Comparison of ENCODE assay signal across 23 cellular contexts in the genomic region with DNA sequence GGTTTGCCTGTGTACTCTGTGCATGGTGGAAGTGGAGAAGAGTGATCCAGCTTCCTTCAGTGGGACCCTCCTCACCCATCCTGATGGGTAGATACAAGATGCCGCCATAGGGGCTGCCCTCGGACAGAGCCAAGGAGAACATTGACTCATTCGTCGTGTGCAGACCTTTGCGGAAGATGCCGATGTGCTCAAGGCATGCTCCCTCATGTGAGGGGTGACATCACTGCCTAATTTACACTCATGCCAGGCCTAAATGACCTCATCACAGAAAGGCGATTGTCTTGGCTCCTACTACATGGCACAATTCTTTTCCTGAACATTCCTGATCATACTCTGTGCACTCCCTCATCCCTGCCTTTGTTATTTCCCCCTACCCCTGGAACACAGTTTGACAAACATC.
A peak's percentile ranks its signal among the peaks of the same experiment; 100 is the strongest.
DNase-seq lines count a peak whose midpoint lies in the region; ATAC-seq, FAIRE-seq and TF ChIP-seq lines count a peak whose summit lies in the region.
"Had no signal": no experiment of that assay in that cellular context is flagged by ENCODE, and none has a peak within 500 bp of the region (broad histone marks: within the 10 kb centered on the region; RNA-seq: fewer than 3 reads in every experiment).

No MANE protein-coding gene starts in this region.

- H3K9me3 Mint-ChIP-seq in MCF 10A (ENCODE audit: unreplicated experiment) = peaks cover 8% of the 10 kb centered on the region

- dilution Hi-C loops in mammary epithelial cell (cut with HindIII; ENCODE audit: low sequenced_read_pairs) (no loop called here), endothelial cell of umbilical vein (cut with MboI; ENCODE audit: extremely low pct_ligation_motif_present, low sequenced_read_pairs) (no loop called here)

- ATAC-seq in lower lobe of right lung (peak; percentile 16 to 25), GM21576 (IDR thresholded peaks at IDR 0.05; ENCODE audit: unreplicated experiment) (no peak), HG03378 (IDR thresholded peaks at IDR 0.05; ENCODE audit: unreplicated experiment) (no peak)
- ATAC-seq: HCT116, K562 had no signal

- H3K9ac ChIP-seq in mammary epithelial cell (ENCODE audit: insufficient read depth, low read length) (no peak overlapping the region), endothelial cell of umbilical vein (replicated peaks; ENCODE audit: extremely low read depth, insufficient read depth, low read length) (no peak overlapping the region), subcutaneous abdominal adipose tissue (ENCODE audit: low read length in 5 of 5) (no peak overlapping the region)
- H3K9ac ChIP-seq: GM23248 had no signal

- no peak for FAIRE-seq in endothelial cell of umbilical vein (lab: Jason Lieb, UNC)
- FAIRE-seq: GM19239, K562 had no signal

- no TSS peak for BruUV-seq in MCF 10A (replicated peaks; lab: Mats Ljungman, UMichigan)
- no TSS peak for BruUV-seq in mammary epithelial cell (replicated peaks; lab: Mats Ljungman, UMichigan)
- BruUV-seq in endothelial cell of umbilical vein (replicated peaks; lab: Mats Ljungman, UMichigan) = no TSS peak

- H3K4me1 ChIP-seq in mammary epithelial cell (ENCODE audit: insufficient read depth, low read length) (no peaks in the 10 kb centered on the region), endothelial cell of umbilical vein (ENCODE audit: control insufficient read depth, extremely low read depth, insufficient read depth, low read length) (no peaks in the 10 kb centered on the region), lower lobe of right lung (peaks cover 9% of the 10 kb centered on the region), subcutaneous abdominal adipose tissue (ENCODE audit: control insufficient read depth in 5 of 5, insufficient read depth in 5 of 5, low read length in 5 of 5) (peaks cover 5 to 36% (median 18%) of the 10 kb centered on the region in 5 donors)

- H3K4me3 ChIP-seq in mammary epithelial cell (replicated peaks in 1 of 3; ENCODE audit: insufficient read depth in 1 of 3, low read depth in 2 of 3, low read length in 3 of 3) (no peak overlapping the region), endothelial cell of umbilical vein (replicated peaks in 1 of 3; ENCODE audit: insufficient read depth in 1 of 3, low read depth in 1 of 3, low read length in 3 of 3) (no peak overlapping the region), lower lobe of right lung (no peak overlapping the region), subcutaneous abdominal adipose tissue (ENCODE audit: low read depth in 1 of 5, low read length in 5 of 5) (no peak overlapping the region)
- H3K4me3 ChIP-seq: GM23248, K562, PC-9 had no signal

- H3K27ac Mint-ChIP-seq in MCF 10A (ENCODE audit: low read depth, unreplicated experiment) = no peak overlapping the region
- H3K27ac Mint-ChIP-seq: B cell; CD4-positive, CD25-positive, alpha-beta regulatory T cell had no signal

- H3K36me3 ChIP-seq in mammary epithelial cell (ENCODE audit: insufficient read depth, low read length) = no peaks in the 10 kb centered on the region
- H3K36me3 ChIP-seq in endothelial cell of umbilical vein (ENCODE audit: control insufficient read depth in 2 of 2, extremely low read depth in 1 of 2, insufficient read depth in 2 of 2, low read length in 2 of 2) = no peaks in the 10 kb centered on the region
- no peaks in the 10 kb centered on the region for H3K36me3 ChIP-seq in lower lobe of right lung
- peaks cover 0 to 3% (median 0%) of the 10 kb centered on the region in 5 donors for H3K36me3 ChIP-seq in subcutaneous abdominal adipose tissue (ENCODE audit: control insufficient read depth in 5 of 5, insufficient read depth in 5 of 5, low read length in 5 of 5)

- H3K27ac ChIP-seq in mammary epithelial cell (ENCODE audit: insufficient read depth, low read depth, low read length) = no peak overlapping the region
- H3K27ac ChIP-seq in endothelial cell of umbilical vein (ENCODE audit: insufficient read depth, low read depth, low read length) = no peak overlapping the region
- H3K27ac ChIP-seq in lower lobe of right lung = no peak overlapping the region
- peak overlapping the region; percentile 69 for H3K27ac ChIP-seq in subcutaneous abdominal adipose tissue (ENCODE audit: low read depth, low read length)
- H3K27ac ChIP-seq: 22Rv1, GM23248, PC-9 had no signal

- CTCF ChIA-PET in MCF 10A (lab: Yijun Ruan, JAX) (interaction anchor here (0.8 to 1.2 kb wide), 2 partner anchors 10 to 313 kb away, joined by 4 to 5 read pairs; no protein-coding TSS in a partner anchor), mammary epithelial cell (lab: Charles Lee; ENCODE audit: low non-redundant PET) (no interaction called here), endothelial cell of umbilical vein (lab: Charles Lee) (no interaction called here)

- H3K27me3 Mint-ChIP-seq in MCF 10A (ENCODE audit: insufficient read depth, unreplicated experiment) = no peaks in the 10 kb centered on the region
- H3K27me3 Mint-ChIP-seq: B cell; CD4-positive, CD25-positive, alpha-beta regulatory T cell had no signal

- no peaks in the 10 kb centered on the region for H3K36me3 Mint-ChIP-seq in MCF 10A (ENCODE audit: insufficient read depth, unreplicated experiment)
- H3K36me3 Mint-ChIP-seq: CD4-positive, CD25-positive, alpha-beta regulatory T cell had no signal

- H3K27me3 ChIP-seq in mammary epithelial cell (ENCODE audit: insufficient read depth, low read length) = no peaks in the 10 kb centered on the region
- H3K27me3 ChIP-seq in endothelial cell of umbilical vein (ENCODE audit: control insufficient read depth in 2 of 2, insufficient read depth in 2 of 2, low read length in 2 of 2) = no peaks in the 10 kb centered on the region
- no peaks in the 10 kb centered on the region for H3K27me3 ChIP-seq in lower lobe of right lung (ENCODE audit: low read depth)
- H3K27me3 ChIP-seq in subcutaneous abdominal adipose tissue (ENCODE audit: control insufficient read depth in 5 of 5, insufficient read depth in 4 of 5, low read length in 5 of 5) = no peaks in the 10 kb centered on the region

- H3K9me1 ChIP-seq in endothelial cell of umbilical vein (replicated peaks; ENCODE audit: control insufficient read depth, extremely low read depth, insufficient read depth, low read length) = no peaks in the 10 kb centered on the region

- no peak overlapping the region for H3K4me3 Mint-ChIP-seq in MCF 10A (ENCODE audit: unreplicated experiment)
- H3K4me3 Mint-ChIP-seq: B cell; CD4-positive, CD25-positive, alpha-beta regulatory T cell had no signal

- peak; percentile 18 for DNase-seq in MCF 10A (ENCODE audit: unreplicated experiment)
- DNase-seq in mammary epithelial cell = no peak
- no peak for DNase-seq in endothelial cell of umbilical vein (ENCODE audit: low read depth, low spot score)
- DNase-seq in lower lobe of right lung = no peak
- DNase-seq in NCI-H187 (lab: John Stamatoyannopoulos, UW) = no peak
- DNase-seq: CD4-positive, CD25-positive, alpha-beta regulatory T cell; DMS53; GM23248; MV-4-11; NCI-H1417; NCI-H2029; NCI-H2171 treated with DMSO at 0.1 percent for 48 hours; NCI-H510A; NCI-H774; PC-9 had no signal

- intact Hi-C loops in MCF 10A (cut with micrococcal nuclease) (no loop called here), mammary epithelial cell (cut with micrococcal nuclease) (no loop called here), endothelial cell of umbilical vein (cut with micrococcal nuclease) (no loop called here), lower lobe of right lung (cut with DNase I) (no loop called here)

- H3K9me3 ChIP-seq in mammary epithelial cell (replicated peaks; ENCODE audit: insufficient read depth, low read length) = no peaks in the 10 kb centered on the region
- no peaks in the 10 kb centered on the region for H3K9me3 ChIP-seq in endothelial cell of umbilical vein (replicated peaks; ENCODE audit: control insufficient read depth, insufficient read depth, low read length)
- peaks cover 6% of the 10 kb centered on the region for H3K9me3 ChIP-seq in lower lobe of right lung
- peaks cover 0 to 12% (median 2%) of the 10 kb centered on the region in 5 donors for H3K9me3 ChIP-seq in subcutaneous abdominal adipose tissue (ENCODE audit: control insufficient read depth in 5 of 5, low read length in 5 of 5)

- TF ChIP-seq CTCF in MCF 10A (IDR thresholded peaks at IDR 0.05; ENCODE audit: unreplicated experiment) = no peak
- TF ChIP-seq CTCF in mammary epithelial cell (conservative IDR thresholded peaks at IDR 0.05 in 1 of 2, IDR thresholded peaks at IDR 0.05 in 1 of 2; ENCODE audit: extremely low read depth in 1 of 2, insufficient read depth in 1 of 2, low read depth in 1 of 2, low read length in 2 of 2) = no peak
- no peak for TF ChIP-seq CTCF in endothelial cell of umbilical vein (IDR thresholded peaks at IDR 0.05; ENCODE audit: extremely low read depth in 1 of 2, insufficient read depth in 1 of 2, low read depth in 1 of 2, low read length in 2 of 2)
- TF ChIP-seq CTCF in lower lobe of right lung (IDR thresholded peaks at IDR 0.05) = no peak

- 63% methylated on average over 6 of the region's 7 CpGs for WGBS in mammary epithelial cell (ENCODE audit: low coverage, missing lambda C conversion rate)

- peaks cover 9% of the 10 kb centered on the region for H3K4me1 Mint-ChIP-seq in MCF 10A (ENCODE audit: insufficient read depth, unreplicated experiment)
- H3K4me1 Mint-ChIP-seq: B cell; CD4-positive, CD25-positive, alpha-beta regulatory T cell had no signal

- H3K4me2 ChIP-seq in mammary epithelial cell (ENCODE audit: insufficient read depth, low read depth, low read length) = no peak overlapping the region
- no peak overlapping the region for H3K4me2 ChIP-seq in endothelial cell of umbilical vein (ENCODE audit: insufficient read depth, low read length)
- H3K4me2 ChIP-seq: PC-9 had no signal

- no peaks in the 10 kb centered on the region for H4K20me1 ChIP-seq in mammary epithelial cell (ENCODE audit: insufficient read depth, low read length)
- H4K20me1 ChIP-seq in endothelial cell of umbilical vein (replicated peaks; ENCODE audit: control insufficient read depth, extremely low read depth, insufficient read depth, low read length) = no peaks in the 10 kb centered on the region

- in situ Hi-C loops in mammary epithelial cell (cut with MboI; ENCODE audit: low sequenced_read_pairs in 2 of 2) = no loop called here

- H2AFZ ChIP-seq in mammary epithelial cell (ENCODE audit: low read depth, low read length) = no peak overlapping the region
- H2AFZ ChIP-seq in endothelial cell of umbilical vein (ENCODE audit: low read depth, low read length) = no peak overlapping the region
- H2AFZ ChIP-seq: GM23248, PC-9 had no signal

- POLR2A ChIA-PET in MCF 10A (lab: Yijun Ruan, JAX) = no interaction called here
- POLR2A ChIA-PET in endothelial cell of umbilical vein (lab: Charles Lee) = no interaction called here

- H3K79me2 ChIP-seq in mammary epithelial cell (ENCODE audit: insufficient read depth, low read length) (no peaks in the 10 kb centered on the region), endothelial cell of umbilical vein (ENCODE audit: control insufficient read depth, insufficient read depth, low read length) (no peaks in the 10 kb centered on the region)

- no peak for TF ChIP-seq POLR2A in endothelial cell of umbilical vein (IDR thresholded peaks at IDR 0.05; ENCODE audit: low read depth, low read length)

TF ChIP-seq in endothelial cell of umbilical vein, 7 proteins besides CTCF, POLR2A, EP300 and RAD21:
- TF ChIP-seq GATA2 (IDR thresholded peaks at IDR 0.05; ENCODE audit: insufficient read depth, insufficient read length, low read depth, low read length) (no peak), JUN (IDR thresholded peaks at IDR 0.05; ENCODE audit: borderline replicate concordance, insufficient read depth, insufficient read length, low read depth) (peak; percentile 61)

Comparison
In these comparisons a context has a peak if more than half of its experiments do, and no peak if none do; other contexts are left out.
1. ATAC-seq: peak in lower lobe of right lung (2 of 2); none in GM21576 (single experiment) and HG03378 (single experiment).